Comparison of ENCODE assay signal across 1 cellular context in genomic region chr6:138773177-138774091, GRCh38.
TF ChIP-seq lines count a peak whose summit lies in the region.

TSS of gene CCDC28A (plus strand) at chr6:138773769. CDS start at chr6:138776121, 2,352 bp downstream.

TF ChIP-seq in HepG2, 621 proteins besides CTCF, POLR2A, EP300 and RAD21 (continued from another document and continues in another):
- TF ChIP-seq, protein P1, sequence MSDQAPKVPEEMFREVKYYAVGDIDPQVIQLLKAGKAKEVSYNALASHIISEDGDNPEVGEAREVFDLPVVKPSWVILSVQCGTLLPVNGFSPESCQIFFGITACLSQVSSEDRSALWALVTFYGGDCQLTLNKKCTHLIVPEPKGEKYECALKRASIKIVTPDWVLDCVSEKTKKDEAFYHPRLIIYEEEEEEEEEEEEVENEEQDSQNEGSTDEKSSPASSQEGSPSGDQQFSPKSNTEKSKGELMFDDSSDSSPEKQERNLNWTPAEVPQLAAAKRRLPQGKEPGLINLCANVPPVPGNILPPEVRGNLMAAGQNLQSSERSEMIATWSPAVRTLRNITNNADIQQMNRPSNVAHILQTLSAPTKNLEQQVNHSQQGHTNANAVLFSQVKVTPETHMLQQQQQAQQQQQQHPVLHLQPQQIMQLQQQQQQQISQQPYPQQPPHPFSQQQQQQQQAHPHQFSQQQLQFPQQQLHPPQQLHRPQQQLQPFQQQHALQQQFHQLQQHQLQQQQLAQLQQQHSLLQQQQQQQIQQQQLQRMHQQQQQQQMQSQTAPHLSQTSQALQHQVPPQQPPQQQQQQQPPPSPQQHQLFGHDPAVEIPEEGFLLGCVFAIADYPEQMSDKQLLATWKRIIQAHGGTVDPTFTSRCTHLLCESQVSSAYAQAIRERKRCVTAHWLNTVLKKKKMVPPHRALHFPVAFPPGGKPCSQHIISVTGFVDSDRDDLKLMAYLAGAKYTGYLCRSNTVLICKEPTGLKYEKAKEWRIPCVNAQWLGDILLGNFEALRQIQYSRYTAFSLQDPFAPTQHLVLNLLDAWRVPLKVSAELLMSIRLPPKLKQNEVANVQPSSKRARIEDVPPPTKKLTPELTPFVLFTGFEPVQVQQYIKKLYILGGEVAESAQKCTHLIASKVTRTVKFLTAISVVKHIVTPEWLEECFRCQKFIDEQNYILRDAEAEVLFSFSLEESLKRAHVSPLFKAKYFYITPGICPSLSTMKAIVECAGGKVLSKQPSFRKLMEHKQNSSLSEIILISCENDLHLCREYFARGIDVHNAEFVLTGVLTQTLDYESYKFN (CRISPR knock-in tag; conservative IDR thresholded peaks at IDR 0.05): peak; percentile 67
- peak; percentile 38; the same call in 1 of the 2 replicates for TF ChIP-seq ZNF775 (CRISPR knock-in tag; IDR thresholded peaks at IDR 0.05; ENCODE audit: borderline replicate concordance)
- peak; percentile 99 for TF ChIP-seq GABPB1 (CRISPR knock-in tag; IDR thresholded peaks at IDR 0.05)
- 0 out of 2 replicates have a peak, but pooled peaks have one; percentile 13 for TF ChIP-seq SOX5 (CRISPR knock-in tag; IDR thresholded peaks at IDR 0.05; ENCODE audit: borderline replicate concordance)
- TF ChIP-seq, protein P2, sequence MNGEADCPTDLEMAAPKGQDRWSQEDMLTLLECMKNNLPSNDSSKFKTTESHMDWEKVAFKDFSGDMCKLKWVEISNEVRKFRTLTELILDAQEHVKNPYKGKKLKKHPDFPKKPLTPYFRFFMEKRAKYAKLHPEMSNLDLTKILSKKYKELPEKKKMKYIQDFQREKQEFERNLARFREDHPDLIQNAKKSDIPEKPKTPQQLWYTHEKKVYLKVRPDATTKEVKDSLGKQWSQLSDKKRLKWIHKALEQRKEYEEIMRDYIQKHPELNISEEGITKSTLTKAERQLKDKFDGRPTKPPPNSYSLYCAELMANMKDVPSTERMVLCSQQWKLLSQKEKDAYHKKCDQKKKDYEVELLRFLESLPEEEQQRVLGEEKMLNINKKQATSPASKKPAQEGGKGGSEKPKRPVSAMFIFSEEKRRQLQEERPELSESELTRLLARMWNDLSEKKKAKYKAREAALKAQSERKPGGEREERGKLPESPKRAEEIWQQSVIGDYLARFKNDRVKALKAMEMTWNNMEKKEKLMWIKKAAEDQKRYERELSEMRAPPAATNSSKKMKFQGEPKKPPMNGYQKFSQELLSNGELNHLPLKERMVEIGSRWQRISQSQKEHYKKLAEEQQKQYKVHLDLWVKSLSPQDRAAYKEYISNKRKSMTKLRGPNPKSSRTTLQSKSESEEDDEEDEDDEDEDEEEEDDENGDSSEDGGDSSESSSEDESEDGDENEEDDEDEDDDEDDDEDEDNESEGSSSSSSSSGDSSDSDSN (CRISPR knock-in tag; IDR thresholded peaks at IDR 0.05): peak; percentile 40; the same call in 1 of the 2 replicates
- peak; percentile 58 for TF ChIP-seq FOXA3 (CRISPR knock-in tag; IDR thresholded peaks at IDR 0.05)
- peak; percentile 52; the same call in 1 of the 2 replicates for TF ChIP-seq ZNF614 (CRISPR knock-in tag; IDR thresholded peaks at IDR 0.05; ENCODE audit: borderline replicate concordance)
- peak; percentile 95 for TF ChIP-seq TFDP1 (CRISPR knock-in tag; IDR thresholded peaks at IDR 0.05; ENCODE audit: borderline replicate concordance)
- 0 out of 2 replicates have a peak, but pooled peaks have one; percentile 40 for TF ChIP-seq ZNF589 (CRISPR knock-in tag; conservative IDR thresholded peaks at IDR 0.05)
- peak; percentile 36; the same call in 1 of the 2 replicates for TF ChIP-seq KAT7 (CRISPR knock-in tag; IDR thresholded peaks at IDR 0.05; ENCODE audit: borderline replicate concordance)
- 0 out of 2 replicates have a peak, but pooled peaks have one; percentile 60 for TF ChIP-seq HOXD1 (CRISPR knock-in tag; IDR thresholded peaks at IDR 0.05)
- peak; percentile 97 for TF ChIP-seq SALL2 (CRISPR knock-in tag; IDR thresholded peaks at IDR 0.05)
- 0 out of 2 replicates have a peak, but pooled peaks have one; percentile 60 for TF ChIP-seq ZNF430 (CRISPR knock-in tag; IDR thresholded peaks at IDR 0.05)
- TF ChIP-seq ZNF432 (CRISPR knock-in tag; IDR thresholded peaks at IDR 0.05; ENCODE audit: borderline replicate concordance): no peak
- TF ChIP-seq RFXAP (CRISPR knock-in tag; IDR thresholded peaks at IDR 0.05; ENCODE audit: borderline replicate concordance): 0 out of 2 replicates have a peak, but pooled peaks have one; percentile 89
- peak; percentile 87 for TF ChIP-seq ELF3 (CRISPR knock-in tag; IDR thresholded peaks at IDR 0.05)
- no peak for TF ChIP-seq HHEX (CRISPR knock-in tag; IDR thresholded peaks at IDR 0.05)
- TF ChIP-seq, protein P3, sequence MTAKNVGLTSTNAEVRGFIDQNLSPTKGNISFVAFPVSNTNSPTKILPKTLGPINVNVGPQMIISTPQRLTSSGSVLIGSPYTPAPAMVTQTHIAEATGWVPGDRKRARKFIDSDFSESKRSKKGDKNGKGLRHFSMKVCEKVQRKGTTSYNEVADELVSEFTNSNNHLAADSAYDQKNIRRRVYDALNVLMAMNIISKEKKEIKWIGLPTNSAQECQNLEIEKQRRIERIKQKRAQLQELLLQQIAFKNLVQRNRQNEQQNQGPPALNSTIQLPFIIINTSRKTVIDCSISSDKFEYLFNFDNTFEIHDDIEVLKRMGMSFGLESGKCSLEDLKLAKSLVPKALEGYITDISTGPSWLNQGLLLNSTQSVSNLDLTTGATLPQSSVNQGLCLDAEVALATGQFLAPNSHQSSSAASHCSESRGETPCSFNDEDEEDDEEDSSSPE (CRISPR knock-in tag; IDR thresholded peaks at IDR 0.05): peak; percentile 96
- peak; percentile 97 for TF ChIP-seq KAT8 (CRISPR knock-in tag; IDR thresholded peaks at IDR 0.05)
- TF ChIP-seq ZMYM4 (CRISPR knock-in tag; IDR thresholded peaks at IDR 0.05): peak; percentile 83
- TF ChIP-seq TBX2 (CRISPR knock-in tag; IDR thresholded peaks at IDR 0.05; ENCODE audit: borderline replicate concordance): peak; percentile 79
- TF ChIP-seq ZMYM3 (CRISPR knock-in tag; IDR thresholded peaks at IDR 0.05): no peak
- TF ChIP-seq, protein P4, sequence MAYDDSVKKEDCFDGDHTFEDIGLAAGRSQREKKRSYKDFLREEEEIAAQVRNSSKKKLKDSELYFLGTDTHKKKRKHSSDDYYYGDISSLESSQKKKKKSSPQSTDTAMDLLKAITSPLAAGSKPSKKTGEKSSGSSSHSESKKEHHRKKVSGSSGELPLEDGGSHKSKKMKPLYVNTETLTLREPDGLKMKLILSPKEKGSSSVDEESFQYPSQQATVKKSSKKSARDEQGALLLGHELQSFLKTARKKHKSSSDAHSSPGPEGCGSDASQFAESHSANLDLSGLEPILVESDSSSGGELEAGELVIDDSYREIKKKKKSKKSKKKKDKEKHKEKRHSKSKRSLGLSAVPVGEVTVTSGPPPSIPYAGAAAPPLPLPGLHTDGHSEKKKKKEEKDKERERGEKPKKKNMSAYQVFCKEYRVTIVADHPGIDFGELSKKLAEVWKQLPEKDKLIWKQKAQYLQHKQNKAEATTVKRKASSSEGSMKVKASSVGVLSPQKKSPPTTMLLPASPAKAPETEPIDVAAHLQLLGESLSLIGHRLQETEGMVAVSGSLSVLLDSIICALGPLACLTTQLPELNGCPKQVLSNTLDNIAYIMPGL (CRISPR knock-in tag; IDR thresholded peaks at IDR 0.05; ENCODE audit: borderline replicate concordance in 1 of 2, low read depth in 1 of 2): peak in 1 of 2 experiments; percentile 86; a peak in 2 of 4 replicates
- TF ChIP-seq JUN (CRISPR knock-in tag; IDR thresholded peaks at IDR 0.05): peak; percentile 70
- 0 out of 2 replicates have a peak, but pooled peaks have one; percentile 20 for TF ChIP-seq PAWR (CRISPR knock-in tag; IDR thresholded peaks at IDR 0.05; ENCODE audit: borderline replicate concordance)
- TF ChIP-seq ZNF17 (CRISPR knock-in tag; IDR thresholded peaks at IDR 0.05): no peak
- TF ChIP-seq SALL1 (CRISPR knock-in tag; IDR thresholded peaks at IDR 0.05): peak; percentile 78
- no peak for TF ChIP-seq CBX1 (IDR thresholded peaks at IDR 0.05; ENCODE audit: low read depth)
- peak; percentile 23 for TF ChIP-seq PCBP2 (optimal IDR thresholded peaks at IDR 0.05; ENCODE audit: low read depth, low read length, poor library complexity, severe bottlenecking)
- no peak for TF ChIP-seq ZNF256 (CRISPR knock-in tag; conservative IDR thresholded peaks at IDR 0.05)
- TF ChIP-seq, protein P5, sequence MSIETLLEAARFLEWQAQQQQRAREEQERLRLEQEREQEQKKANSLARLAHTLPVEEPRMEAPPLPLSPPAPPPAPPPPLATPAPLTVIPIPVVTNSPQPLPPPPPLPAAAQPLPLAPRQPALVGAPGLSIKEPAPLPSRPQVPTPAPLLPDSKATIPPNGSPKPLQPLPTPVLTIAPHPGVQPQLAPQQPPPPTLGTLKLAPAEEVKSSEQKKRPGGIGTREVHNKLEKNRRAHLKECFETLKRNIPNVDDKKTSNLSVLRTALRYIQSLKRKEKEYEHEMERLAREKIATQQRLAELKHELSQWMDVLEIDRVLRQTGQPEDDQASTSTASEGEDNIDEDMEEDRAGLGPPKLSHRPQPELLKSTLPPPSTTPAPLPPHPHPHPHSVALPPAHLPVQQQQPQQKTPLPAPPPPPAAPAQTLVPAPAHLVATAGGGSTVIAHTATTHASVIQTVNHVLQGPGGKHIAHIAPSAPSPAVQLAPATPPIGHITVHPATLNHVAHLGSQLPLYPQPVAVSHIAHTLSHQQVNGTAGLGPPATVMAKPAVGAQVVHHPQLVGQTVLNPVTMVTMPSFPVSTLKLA (IDR thresholded peaks at IDR 0.05): peak; percentile 87
- TF ChIP-seq, protein P6, sequence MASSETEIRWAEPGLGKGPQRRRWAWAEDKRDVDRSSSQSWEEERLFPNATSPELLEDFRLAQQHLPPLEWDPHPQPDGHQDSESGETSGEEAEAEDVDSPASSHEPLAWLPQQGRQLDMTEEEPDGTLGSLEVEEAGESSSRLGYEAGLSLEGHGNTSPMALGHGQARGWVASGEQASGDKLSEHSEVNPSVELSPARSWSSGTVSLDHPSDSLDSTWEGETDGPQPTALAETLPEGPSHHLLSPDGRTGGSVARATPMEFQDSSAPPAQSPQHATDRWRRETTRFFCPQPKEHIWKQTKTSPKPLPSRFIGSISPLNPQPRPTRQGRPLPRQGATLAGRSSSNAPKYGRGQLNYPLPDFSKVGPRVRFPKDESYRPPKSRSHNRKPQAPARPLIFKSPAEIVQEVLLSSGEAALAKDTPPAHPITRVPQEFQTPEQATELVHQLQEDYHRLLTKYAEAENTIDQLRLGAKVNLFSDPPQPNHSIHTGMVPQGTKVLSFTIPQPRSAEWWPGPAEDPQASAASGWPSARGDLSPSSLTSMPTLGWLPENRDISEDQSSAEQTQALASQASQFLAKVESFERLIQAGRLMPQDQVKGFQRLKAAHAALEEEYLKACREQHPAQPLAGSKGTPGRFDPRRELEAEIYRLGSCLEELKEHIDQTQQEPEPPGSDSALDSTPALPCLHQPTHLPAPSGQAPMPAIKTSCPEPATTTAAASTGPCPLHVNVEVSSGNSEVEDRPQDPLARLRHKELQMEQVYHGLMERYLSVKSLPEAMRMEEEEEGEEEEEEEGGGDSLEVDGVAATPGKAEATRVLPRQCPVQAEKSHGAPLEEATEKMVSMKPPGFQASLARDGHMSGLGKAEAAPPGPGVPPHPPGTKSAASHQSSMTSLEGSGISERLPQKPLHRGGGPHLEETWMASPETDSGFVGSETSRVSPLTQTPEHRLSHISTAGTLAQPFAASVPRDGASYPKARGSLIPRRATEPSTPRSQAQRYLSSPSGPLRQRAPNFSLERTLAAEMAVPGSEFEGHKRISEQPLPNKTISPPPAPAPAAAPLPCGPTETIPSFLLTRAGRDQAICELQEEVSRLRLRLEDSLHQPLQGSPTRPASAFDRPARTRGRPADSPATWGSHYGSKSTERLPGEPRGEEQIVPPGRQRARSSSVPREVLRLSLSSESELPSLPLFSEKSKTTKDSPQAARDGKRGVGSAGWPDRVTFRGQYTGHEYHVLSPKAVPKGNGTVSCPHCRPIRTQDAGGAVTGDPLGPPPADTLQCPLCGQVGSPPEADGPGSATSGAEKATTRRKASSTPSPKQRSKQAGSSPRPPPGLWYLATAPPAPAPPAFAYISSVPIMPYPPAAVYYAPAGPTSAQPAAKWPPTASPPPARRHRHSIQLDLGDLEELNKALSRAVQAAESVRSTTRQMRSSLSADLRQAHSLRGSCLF (CRISPR knock-in tag; IDR thresholded peaks at IDR 0.05; ENCODE audit: borderline replicate concordance): 0 out of 2 replicates have a peak, but pooled peaks have one; percentile 23
- no peak for TF ChIP-seq ZNF569 (CRISPR knock-in tag; IDR thresholded peaks at IDR 0.05; ENCODE audit: borderline replicate concordance)
- TF ChIP-seq HMGXB3 (CRISPR knock-in tag; IDR thresholded peaks at IDR 0.05; ENCODE audit: borderline replicate concordance): 0 out of 2 replicates have a peak, but pooled peaks have one; percentile 64
- peak; percentile 76 for TF ChIP-seq NRL (CRISPR knock-in tag; IDR thresholded peaks at IDR 0.05; ENCODE audit: borderline replicate concordance)
